In the genomic region with DNA sequence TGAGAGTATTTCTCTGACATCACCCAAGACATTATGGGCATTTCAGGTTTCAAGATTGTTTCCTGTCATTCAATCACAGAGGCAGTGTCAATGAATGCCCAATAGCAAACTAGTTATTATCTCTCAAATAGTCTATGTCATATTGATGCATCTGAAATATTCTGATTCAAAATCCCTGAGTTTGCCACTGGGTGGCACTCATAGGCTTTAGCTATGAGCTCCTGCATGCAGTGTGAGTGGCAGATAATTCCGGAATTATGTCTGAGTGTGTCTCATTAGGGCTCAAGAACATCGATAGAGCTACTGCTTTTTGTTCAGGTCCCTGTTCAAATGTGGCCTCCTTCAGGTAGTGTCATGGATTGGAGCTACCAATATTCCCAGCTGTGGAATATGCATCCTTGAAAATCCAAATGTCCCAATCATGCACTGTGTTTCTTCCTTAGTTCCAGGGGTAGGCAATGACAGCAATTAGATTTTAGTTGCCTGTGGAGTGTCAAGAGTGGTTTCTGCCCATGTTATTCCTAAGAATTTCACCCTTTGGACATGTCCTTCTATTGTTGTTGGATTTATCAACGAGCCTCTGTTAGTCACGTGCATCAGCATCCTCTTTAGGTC, we compare ENCODE assay signal across 8 cellular contexts. TPM values are rescaled to one million over a fixed set of nuclear protein-coding genes. Genes with fewer than 3 reads are reported as not detected.
DNase-seq lines count a peak whose midpoint lies in the region; ATAC-seq, FAIRE-seq and TF ChIP-seq lines count a peak whose summit lies in the region.

No MANE protein-coding gene starts in this region.

- H2BK120ac ChIP-seq in H1 (replicated peaks; ENCODE audit: low read depth, low read length), result no peak overlapping the region

- H3K9me3 ChIP-seq in H1 (ENCODE audit: insufficient read depth in 2 of 2, low read depth in 1 of 2, low read length in 1 of 2), result no peaks in the 10 kb centered on the region
- no peaks in the 10 kb centered on the region for H3K9me3 ChIP-seq in tibial nerve

- H3K4me3 ChIP-seq in H1 (ENCODE audit: extremely low read depth in 1 of 4, insufficient read depth in 2 of 4, low read depth in 3 of 4, low read length in 4 of 4) (no peak overlapping the region), tibial nerve (no peak overlapping the region)

- no peak for TF ChIP-seq EP300 in H1 (IDR thresholded peaks at IDR 0.05; ENCODE audit: borderline replicate concordance in 1 of 2, low read depth in 2 of 2, low read length in 2 of 2)
- TF ChIP-seq EP300 in tibial nerve (IDR thresholded peaks at IDR 0.05), result no peak

- 73% methylated on average over 4 of the region's 4 CpGs; no CpG with 5 or more reads in 1 of the 2 experiments for WGBS in H1 (ENCODE audit: extremely low coverage in 1 of 2, insufficient coverage in 1 of 2, insufficient read length in 1 of 2, insufficient replicate concordance in 2 of 2, low coverage in 1 of 2, low lambda C conversion rate in 2 of 2, missing lambda C conversion rate in 1 of 2), 2 experiments
- 37 to 39% methylated on average over 4 of the region's 4 CpGs for WGBS in tibial nerve, 2 donors

- H3K79me1 ChIP-seq in H1 (ENCODE audit: low read depth, low read length), result no peaks in the 10 kb centered on the region

- H4K5ac ChIP-seq in H1 (ENCODE audit: insufficient read length, low read depth, low read length), result no peak overlapping the region

- TF ChIP-seq CTCF in VCaP (conservative IDR thresholded peaks at IDR 0.05) (peak; percentile 87), H1 (IDR thresholded peaks at IDR 0.05; ENCODE audit: control extremely low read depth in 1 of 3, insufficient read depth in 1 of 3, low read depth in 1 of 3, low read length in 3 of 3) (peak in 2 of 3 experiments; percentile 58 to 63; a peak in 3 of 4 replicates), tibial nerve (IDR thresholded peaks at IDR 0.05) (peak; percentile 54 to 72 (median 69))

- H3K4ac ChIP-seq in H1 (replicated peaks; ENCODE audit: insufficient read length, low read depth, low read length), result no peak overlapping the region

- H4K8ac ChIP-seq in H1 (ENCODE audit: extremely low read depth, insufficient read depth, low read length), result no peak overlapping the region

- no peaks in the 10 kb centered on the region for H3K36me3 ChIP-seq in H1 (ENCODE audit: control insufficient read depth in 2 of 4, insufficient read depth in 4 of 4, low read length in 3 of 4)
- H3K36me3 ChIP-seq in tibial nerve, result no peaks in the 10 kb centered on the region

- no peak overlapping the region for H3K23ac ChIP-seq in H1 (ENCODE audit: insufficient read length)

- H3K27me3 ChIP-seq in H1 (replicated peaks in 1 of 4; ENCODE audit: control insufficient read depth in 3 of 4, extremely low read depth in 1 of 4, insufficient read depth in 3 of 4, low read length in 3 of 4) (no peaks in the 10 kb centered on the region), tibial nerve (peaks cover 0 to 1% of the 10 kb centered on the region in 2 donors)

- no peaks in the 10 kb centered on the region for H4K20me1 ChIP-seq in H1 (replicated peaks in 1 of 2; ENCODE audit: control insufficient read depth in 1 of 2, insufficient read depth in 2 of 2, low read length in 2 of 2)

- no peak overlapping the region for H3K18ac ChIP-seq in H1 (ENCODE audit: extremely low read depth, low read length)

- no peak overlapping the region for H2AK5ac ChIP-seq in H1 (ENCODE audit: low read depth, low read length)

- H3K4me1 ChIP-seq in H1 (replicated peaks in 1 of 4; ENCODE audit: control insufficient read depth in 3 of 4, insufficient read depth in 4 of 4, low read length in 3 of 4) (no peaks in the 10 kb centered on the region; a peak in 2 of 7 replicates), tibial nerve (peaks cover 0 to 8% (median 0%) of the 10 kb centered on the region in 4 donors)

- no peaks in the 10 kb centered on the region; the same call in 1 of the 2 replicates for H3K23me2 ChIP-seq in H1 (ENCODE audit: low read depth, low read length)

- no peak overlapping the region for H3K4me2 ChIP-seq in H1 (ENCODE audit: insufficient read depth in 1 of 2, low read depth in 2 of 2, low read length in 2 of 2)

- no peak for DNase-seq in Right ventricle myocardium superior
- no peak for DNase-seq in Right ventricle myocardium inferior (ENCODE audit: missing footprints)
- DNase-seq in NCI-H1105 (lab: John Stamatoyannopoulos, UW), result peak; percentile 40
- no peak for DNase-seq in H1 (ENCODE audit: low read depth in 1 of 2, low spot score in 2 of 2)
- DNase-seq in midbrain (lab: John Stamatoyannopoulos, UW), result peak; percentile 80
- peak in 1 of 2 donors; percentile 63 for DNase-seq in tibial nerve (ENCODE audit: low spot score in 2 of 2)

- peak; percentile 57 for FAIRE-seq in H1 (lab: Jason Lieb, UNC)

- 0 out of 2 replicates have a peak overlapping the region, but pooled peaks have one; percentile 64 for H2BK20ac ChIP-seq in H1 (ENCODE audit: low read length)

- no peak overlapping the region for H4K91ac ChIP-seq in H1 (replicated peaks; ENCODE audit: insufficient read length, low read length)

- CTCF ChIA-PET in H1 (lab: Charles Lee; ENCODE audit: partially characterized antibody), result interaction anchor here (0.8 to 3.1 kb wide), 14 partner anchors 9 to 378 kb away, joined by 3 to 23 read pairs (median 6); a partner anchor contains a TSS

- peak overlapping the region; percentile 64; the same call in 1 of the 2 replicates for H2AFZ ChIP-seq in H1 (ENCODE audit: low read length)

- POLR2A ChIA-PET in H1 (lab: Charles Lee; ENCODE audit: partially characterized antibody), result no interaction called here

- H3K27ac ChIP-seq in VCaP (no peak overlapping the region), H1 (ENCODE audit: low read depth, low read length) (no peak overlapping the region), tibial nerve (peak overlapping the region in 1 of 4 donors; percentile 41)

- H3K14ac ChIP-seq in H1 (ENCODE audit: insufficient read length), result no peak overlapping the region

- H2BK5ac ChIP-seq in H1 (ENCODE audit: low read depth, low read length), result no peak overlapping the region

- TF ChIP-seq POLR2A in H1 (IDR thresholded peaks at IDR 0.05; ENCODE audit: control extremely low read depth in 1 of 2, low read depth in 2 of 2, low read length in 2 of 2) (no peak), tibial nerve (IDR thresholded peaks at IDR 0.05) (no peak), GM18505 (IDR thresholded peaks at IDR 0.05; ENCODE audit: borderline replicate concordance, extremely low read depth, insufficient read depth, insufficient read length) (no peak)

- H3K9ac ChIP-seq in H1 (replicated peaks in 1 of 4; ENCODE audit: extremely low read depth in 1 of 4, low read depth in 3 of 4, low read length in 3 of 4), result no peak overlapping the region

- ATAC-seq in Right ventricle myocardium superior (ENCODE audit: poor library complexity) (peak; percentile 58), Right ventricle myocardium inferior (no peak), GM18505 (IDR thresholded peaks at IDR 0.05; ENCODE audit: unreplicated experiment) (no peak)

- TF ChIP-seq RAD21 in H1 (IDR thresholded peaks at IDR 0.05 in 1 of 2, conservative IDR thresholded peaks at IDR 0.05 in 1 of 2; ENCODE audit: low read depth in 2 of 2, low read length in 2 of 2), result peak; percentile 83 to 86

- intact Hi-C loops in Right ventricle myocardium superior (cut with DNase I) (loop anchor here (2.0 kb wide), 1 partner anchor 82 kb away; no protein-coding TSS in a partner anchor), Right ventricle myocardium inferior (cut with DNase I) (loop anchor here (2.0 kb wide), 1 partner anchor 84 kb away; no protein-coding TSS in a partner anchor)

- no peak overlapping the region for H3K56ac ChIP-seq in H1 (replicated peaks; ENCODE audit: insufficient read length, low read depth, low read length)

- H2BK15ac ChIP-seq in H1 (ENCODE audit: low read length), result no peak overlapping the region

- H2BK12ac ChIP-seq in H1 (ENCODE audit: low read depth, low read length), result no peak overlapping the region

- no peaks in the 10 kb centered on the region for H3K79me2 ChIP-seq in H1 (ENCODE audit: control insufficient read depth in 1 of 2, insufficient read depth in 2 of 2, low read length in 2 of 2)

RNA-seq across cellular contexts. Expression of a gene that starts 7.8 kb away (rescaled TPM):
- total RNA-seq in Right ventricle myocardium superior (not detected), Right ventricle myocardium inferior (not detected), tibial nerve (10 to 100 TPM in 1 of 4 donors, 1 to 10 TPM in 1, under 1 TPM in 2; 0.90 to 14.0 (median 3.1) TPM)
- not detected in 2 replicates for total RNA-seq in H1 (2021; fragmentation: NEBNext Ultra II Directional; extraction: Animal tissue kit (Norgen Biotek cat#: 25700))
- not detected in 2 replicates for polyA plus RNA-seq in H1 (2011; rRNA removed)
- not detected for polyA plus RNA-seq in H1 (2011; cell fraction: cytosol; rRNA removed)
- polyA plus RNA-seq in H1 (2011; cell fraction: nucleus; rRNA removed), result not detected
- polyA plus RNA-seq in H1 (2012, experiment 1 of 2), result not detected in 4 replicates
- not detected for polyA plus RNA-seq in H1 (2012, experiment 2 of 2)
- polyA plus RNA-seq in H1 (2013, experiment 1 of 2), result not detected
- polyA plus RNA-seq in H1 (2013, experiment 2 of 2), result 0.06 TPM
- not detected in 2 replicates for polyA minus RNA-seq in H1 (2011; rRNA and poly(A)+ RNA removed)
- polyA minus RNA-seq in H1 (2011; cell fraction: cytosol; rRNA and poly(A)+ RNA removed), result not detected
- polyA minus RNA-seq in H1 (2011; cell fraction: nucleus; rRNA and poly(A)+ RNA removed), result not detected

RNA-seq across cellular contexts. Expression of a gene that starts 30.9 kb away (rescaled TPM):
- total RNA-seq in Right ventricle myocardium superior, result not detected
- not detected for total RNA-seq in Right ventricle myocardium inferior
- not detected in 2 replicates for total RNA-seq in H1 (2021; fragmentation: NEBNext Ultra II Directional; extraction: Animal tissue kit (Norgen Biotek cat#: 25700))
- not detected in 2 replicates for polyA plus RNA-seq in H1 (2011; rRNA removed)
- polyA plus RNA-seq in H1 (2011; cell fraction: cytosol; rRNA removed), result not detected
- polyA plus RNA-seq in H1 (2011; cell fraction: nucleus; rRNA removed), result not detected
- not detected in 4 replicates for polyA plus RNA-seq in H1 (2012, experiment 1 of 2)
- not detected for polyA plus RNA-seq in H1 (2012, experiment 2 of 2)
- polyA plus RNA-seq in H1 (2013, experiment 1 of 2), result not detected
- not detected for polyA plus RNA-seq in H1 (2013, experiment 2 of 2)
- not detected in 2 replicates for polyA minus RNA-seq in H1 (2011; rRNA and poly(A)+ RNA removed)
- not detected for polyA minus RNA-seq in H1 (2011; cell fraction: cytosol; rRNA and poly(A)+ RNA removed)
- not detected for polyA minus RNA-seq in H1 (2011; cell fraction: nucleus; rRNA and poly(A)+ RNA removed)
- total RNA-seq in tibial nerve, result 1 to 10 TPM; 2.7 to 5.7 (median 3.1) TPM

RNA-seq across cellular contexts. Expression of a gene that starts 35.9 kb away (rescaled TPM):
- 456 TPM for total RNA-seq in Right ventricle myocardium superior
- 422 TPM for total RNA-seq in Right ventricle myocardium inferior
- total RNA-seq in H1 (2021; fragmentation: NEBNext Ultra II Directional; extraction: Animal tissue kit (Norgen Biotek cat#: 25700)), result 90.6 and 90.9 TPM in 2 replicates
- 84.1 and 90.8 TPM in 2 replicates for polyA plus RNA-seq in H1 (2011; rRNA removed)
- polyA plus RNA-seq in H1 (2011; cell fraction: cytosol; rRNA removed), result 104 TPM
- polyA plus RNA-seq in H1 (2011; cell fraction: nucleus; rRNA removed), result 69.7 TPM
- 85.8 to 93.7 TPM (median 89.4 TPM) in 4 replicates for polyA plus RNA-seq in H1 (2012, experiment 1 of 2)
- polyA plus RNA-seq in H1 (2012, experiment 2 of 2), result 29.2 TPM
- polyA plus RNA-seq in H1 (2013, experiment 1 of 2), result 68.1 TPM
- polyA plus RNA-seq in H1 (2013, experiment 2 of 2), result 72.2 TPM
- polyA minus RNA-seq in H1 (2011; rRNA and poly(A)+ RNA removed), result 87.6 and 101 TPM in 2 replicates
- polyA minus RNA-seq in H1 (2011; cell fraction: cytosol; rRNA and poly(A)+ RNA removed), result 24.0 TPM
- 48.1 TPM for polyA minus RNA-seq in H1 (2011; cell fraction: nucleus; rRNA and poly(A)+ RNA removed)
- total RNA-seq in tibial nerve, result 100 to 1,000 TPM in 3 of 4 donors, 10 to 100 TPM in 1; 82.3 to 145 (median 102) TPM

Comparison
In these comparisons a context has a peak if more than half of its experiments do, and no peak if none do; other contexts are left out.
1. DNase-seq: peak in NCI-H1105 (single experiment) and midbrain (single experiment); none in Right ventricle myocardium superior (single experiment), Right ventricle myocardium inferior (single experiment) and H1 (0 of 2).
2. Peak in every context shown above with its lines, with median percentiles within 50 percentile points of each other: CTCF ChIP-seq.